15 cellular contexts compared by ENCODE assay signal in genomic region chr3:98855811-98856400, GRCh38. TPM values are rescaled to one million over a fixed set of nuclear protein-coding genes. Genes with fewer than 3 reads are reported as not detected.
DNase-seq lines count a peak whose midpoint lies in the region; ATAC-seq, FAIRE-seq and TF ChIP-seq lines count a peak whose summit lies in the region.
"Had no signal": no experiment of that assay in that cellular context is flagged by ENCODE, and none has a peak within 500 bp of the region (broad histone marks: within the 10 kb centered on the region; RNA-seq: fewer than 3 reads in every experiment).

No MANE protein-coding gene starts in this region.

- H3K27me3 ChIP-seq in brain microvascular endothelial cell (replicated peaks) (no peaks in the 10 kb centered on the region), keratinocyte (ENCODE audit: control insufficient read depth, extremely low read depth, insufficient read depth, low read length) (no peaks in the 10 kb centered on the region)
- H3K27me3 ChIP-seq: gastrocnemius medialis had no signal

- no peak overlapping the region for H3K9ac ChIP-seq in keratinocyte (ENCODE audit: control insufficient read depth, extremely low read depth, insufficient read depth, low read length)

- H3K79me2 ChIP-seq in keratinocyte (ENCODE audit: control insufficient read depth, insufficient read depth, low read length), result peaks cover 98% of the 10 kb centered on the region

- peak; percentile 69 for FAIRE-seq in keratinocyte (lab: Jason Lieb, UNC)
- FAIRE-seq: GM12878, K562 had no signal

- POLR2A ChIA-PET in AG04449 (lab: Yijun Ruan, JAX), result no interaction called here

- H3K4me3 ChIP-seq in AG04449 (ENCODE audit: low read depth, low read length), result no peak overlapping the region
- no peak overlapping the region for H3K4me3 ChIP-seq in brain microvascular endothelial cell (ENCODE audit: low read depth, low read length)
- H3K4me3 ChIP-seq in keratinocyte (ENCODE audit: control insufficient read depth in 2 of 3, extremely low read depth in 1 of 3, insufficient read depth in 2 of 3, low read depth in 1 of 3, low read length in 3 of 3), result no peak overlapping the region
- H3K4me3 ChIP-seq: gastrocnemius medialis, GM12878, K562, mucosa of descending colon had no signal

- peaks cover 15% of the 10 kb centered on the region for H3K4me1 ChIP-seq in keratinocyte (ENCODE audit: control insufficient read depth, extremely low read depth, insufficient read depth, low read length)
- H3K4me1 ChIP-seq: gastrocnemius medialis had no signal

- H3K27ac ChIP-seq in brain microvascular endothelial cell (no peak overlapping the region), keratinocyte (ENCODE audit: control insufficient read depth, insufficient read depth, low read length) (no peak overlapping the region)
- H3K27ac ChIP-seq: gastrocnemius medialis had no signal

- H3K9me3 Mint-ChIP-seq in immature natural killer cell (peaks cover 0 to 28% (median 8%) of the 10 kb centered on the region in 6 donors), CD14-positive monocyte (peaks cover 17 to 33% (median 29%) of the 10 kb centered on the region in 7 donors)

- peaks cover 0 to 2% (median 0%) of the 10 kb centered on the region in 3 donors for H3K36me3 Mint-ChIP-seq in immature natural killer cell
- peaks cover 0 to 7% of the 10 kb centered on the region in 2 donors for H3K36me3 Mint-ChIP-seq in CD14-positive monocyte

- no peaks in the 10 kb centered on the region for H3K9me3 ChIP-seq in keratinocyte (ENCODE audit: control insufficient read depth, low read depth, low read length)
- H3K9me3 ChIP-seq: gastrocnemius medialis had no signal

- TF ChIP-seq CTCF in AG04449 (IDR thresholded peaks at IDR 0.05; ENCODE audit: insufficient read depth, low read length, missing control alignments), result no peak
- TF ChIP-seq CTCF in brain microvascular endothelial cell (IDR thresholded peaks at IDR 0.05; ENCODE audit: low read depth, low read length, missing control alignments), result no peak
- no peak for TF ChIP-seq CTCF in keratinocyte (optimal IDR thresholded peaks at IDR 0.05 in 1 of 3, IDR thresholded peaks at IDR 0.05 in 1 of 3, conservative IDR thresholded peaks at IDR 0.05 in 1 of 3; ENCODE audit: extremely low read depth in 1 of 3, insufficient read depth in 2 of 3, low read length in 3 of 3)
- no peak for TF ChIP-seq CTCF in CD14-positive monocyte (IDR thresholded peaks at IDR 0.05)

- H3K4me1 Mint-ChIP-seq in immature natural killer cell (no peaks in the 10 kb centered on the region), CD14-positive monocyte (no peaks in the 10 kb centered on the region)
- H3K4me1 Mint-ChIP-seq: CD4-positive, CD25-positive, alpha-beta regulatory T cell; stimulated activated naive CD8-positive, alpha-beta T cell treated with anti-CD3 and anti-CD28 coated beads, Interleukin-15, amount 100 ng/mL, for 72 hours had no signal

- no peaks in the 10 kb centered on the region for H3K27me3 Mint-ChIP-seq in immature natural killer cell (ENCODE audit: low read depth in 3 of 3)
- peaks cover 0 to 1% (median 0%) of the 10 kb centered on the region in 3 donors for H3K27me3 Mint-ChIP-seq in CD14-positive monocyte (ENCODE audit: low read depth in 3 of 3)
- H3K27me3 Mint-ChIP-seq: activated CD8-positive, alpha-beta T cell treated with anti-CD3 and anti-CD28 coated beads for 36 hours; CD4-positive, CD25-positive, alpha-beta regulatory T cell; stimulated activated naive CD8-positive, alpha-beta T cell treated with anti-CD3 and anti-CD28 coated beads, Interleukin-15, amount 100 ng/mL, for 72 hours had no signal

- H4K20me1 ChIP-seq in keratinocyte (ENCODE audit: control insufficient read depth, extremely low read depth, insufficient read depth, low read length), result peaks cover 45% of the 10 kb centered on the region

- no peak overlapping the region for H3K4me2 ChIP-seq in keratinocyte (ENCODE audit: control insufficient read depth, extremely low read depth, insufficient read depth, low read depth, low read length)

- dilution Hi-C loops in keratinocyte (cut with MboI; ENCODE audit: extremely low pct_ligation_motif_present, low sequenced_read_pairs), result no loop called here

- H2AFZ ChIP-seq in keratinocyte (ENCODE audit: control insufficient read depth, low read length), result no peak overlapping the region

- intact Hi-C loops in CD14-positive monocyte (cut with micrococcal nuclease), result no loop called here

- H3K4me3 Mint-ChIP-seq in immature natural killer cell (no peak overlapping the region), CD14-positive monocyte (no peak overlapping the region)
- H3K4me3 Mint-ChIP-seq: activated CD8-positive, alpha-beta T cell treated with anti-CD3 and anti-CD28 coated beads for 36 hours; CD4-positive, CD25-positive, alpha-beta regulatory T cell; stimulated activated naive CD8-positive, alpha-beta T cell treated with anti-CD3 and anti-CD28 coated beads, Interleukin-15, amount 100 ng/mL, for 72 hours had no signal

- peak; percentile 82 for DNase-seq in AG04449 (ENCODE audit: low read depth, low spot score)
- peak; percentile 89 for DNase-seq in HS-5 (ENCODE audit: low read depth)
- DNase-seq in brain microvascular endothelial cell, result peak; percentile 77
- no peak for DNase-seq in keratinocyte (ENCODE audit: low read depth, low spot score)
- no peak for DNase-seq in cortex of kidney (lab: John Stamatoyannopoulos, UW)
- no peak for DNase-seq in immature natural killer cell
- no peak for DNase-seq in CD14-positive monocyte (ENCODE audit: low spot score)
- DNase-seq: activated CD8-positive, alpha-beta T cell treated with anti-CD3 and anti-CD28 coated beads for 36 hours; CD4-positive, CD25-positive, alpha-beta regulatory T cell; gastrocnemius medialis; mucosa of descending colon; stimulated activated naive CD8-positive, alpha-beta T cell treated with anti-CD3 and anti-CD28 coated beads, Interleukin-15, amount 100 ng/mL, for 72 hours had no signal

- CTCF ChIA-PET in AG04449 (lab: Yijun Ruan, JAX), result interaction anchor here (1.2 to 2.8 kb wide), 3 partner anchors 38 to 138 kb away, joined by 5 to 20 read pairs (median 6); no protein-coding TSS in a partner anchor

- ATAC-seq in HG03469 (IDR thresholded peaks at IDR 0.05; ENCODE audit: unreplicated experiment), result no peak
- ATAC-seq: activated CD8-positive, alpha-beta T cell treated with anti-CD3 and anti-CD28 coated beads for 36 hours; gastrocnemius medialis; GM12878; K562; mucosa of descending colon; stimulated activated naive CD8-positive, alpha-beta T cell treated with anti-CD3 and anti-CD28 coated beads, Interleukin-15, amount 100 ng/mL, for 72 hours had no signal

- H3K27ac Mint-ChIP-seq in immature natural killer cell (no peak overlapping the region), CD14-positive monocyte (no peak overlapping the region)
- H3K27ac Mint-ChIP-seq: activated CD8-positive, alpha-beta T cell treated with anti-CD3 and anti-CD28 coated beads for 36 hours; CD4-positive, CD25-positive, alpha-beta regulatory T cell; stimulated activated naive CD8-positive, alpha-beta T cell treated with anti-CD3 and anti-CD28 coated beads, Interleukin-15, amount 100 ng/mL, for 72 hours had no signal

- in situ Hi-C loops in brain microvascular endothelial cell (cut with HindIII; ENCODE audit: low pct_ligation_motif_present, low sequenced_read_pairs), result no loop called here

- peaks cover 8% of the 10 kb centered on the region for H3K9me1 ChIP-seq in keratinocyte (ENCODE audit: control insufficient read depth, extremely low read depth, insufficient read depth, low read length)

- H3K36me3 ChIP-seq in brain microvascular endothelial cell (replicated peaks) (peaks cover 34% of the 10 kb centered on the region), keratinocyte (ENCODE audit: control insufficient read depth in 2 of 2, extremely low read depth in 1 of 2, insufficient read depth in 2 of 2, low read length in 2 of 2) (peaks cover 3 to 23% of the 10 kb centered on the region in 2 experiments)
- H3K36me3 ChIP-seq: gastrocnemius medialis had no signal

RNA-seq across cellular contexts. Expression of gene DCBLD2, which starts 45.6 kb away (rescaled TPM):
- polyA plus RNA-seq in keratinocyte (226 to 552 TPM (median 465 TPM) in 3 replicates), immature natural killer cell (1 to 10 TPM in 1 of 3 donors, under 1 TPM in 1, not detected in 1; 0.04 to 1.0 TPM), CD14-positive monocyte (1 to 10 TPM in 1 of 2 donors, under 1 TPM in 1; 0.17 to 1.1 TPM)
- polyA plus RNA-seq in keratinocyte (2011; ENCODE audit: low read depth), result 43.5 TPM
- polyA plus RNA-seq in keratinocyte (2011; cell fraction: cytosol; rRNA removed), result 139 and 276 TPM in 2 replicates
- 427 and 537 TPM in 2 replicates for polyA plus RNA-seq in keratinocyte (2011; cell fraction: nucleus; rRNA removed)
- polyA plus RNA-seq in keratinocyte (2012; ENCODE audit: low replicate concordance), result 47.0 and 314 TPM in 2 replicates
- polyA minus RNA-seq in keratinocyte, result 309 to 761 TPM (median 397 TPM) in 3 replicates
- 419 TPM for polyA minus RNA-seq in keratinocyte (2011; cell fraction: cytosol; rRNA and poly(A)+ RNA removed)
- 805 and 1,429 TPM in 2 replicates for polyA minus RNA-seq in keratinocyte (2011; cell fraction: nucleus; rRNA and poly(A)+ RNA removed)

Comparison
In these comparisons a context has a peak if more than half of its experiments do, and no peak if none do; other contexts are left out.
1. DNase-seq: peak in AG04449 (single experiment), HS-5 (single experiment) and brain microvascular endothelial cell (single experiment); none in keratinocyte (single experiment), cortex of kidney (single experiment), immature natural killer cell (0 of 3) and CD14-positive monocyte (single experiment).
2. RNA of gene DCBLD2, which starts 45.6 kb away (polyA plus RNA-seq): 43.5 to 552 TPM in keratinocyte; 0.17 to 1.1 TPM in CD14-positive monocyte and 0.04 to 1.0 TPM in immature natural killer cell; every median in the first group is over 10 times any median in the second.